17 cellular contexts compared by ENCODE assay signal in genomic region chr7:47355684-47356083, GRCh38.
"Had no signal": no experiment of that assay in that cellular context is flagged by ENCODE, and none has a peak within 500 bp of the region (broad histone marks: within the 10 kb centered on the region; RNA-seq: fewer than 3 reads in every experiment).

No MANE protein-coding gene starts in this region.

- H3K4me3 ChIP-seq: prostate gland, sigmoid colon, testis, vagina had no signal

- H3K9me3 Mint-ChIP-seq: activated T-cell treated with anti-CD3 and anti-CD28 coated beads, Interleukin-2, amount 50 U/mL, for 4 hours; brain; immature natural killer cell; stimulated activated naive CD8-positive, alpha-beta T cell treated with anti-CD3 and anti-CD28 coated beads, Interleukin-15, Interleukin-2, amounts not matched to agents 100 ng/mL and 50 ng/mL, for 24 hours had no signal

- H3K27ac Mint-ChIP-seq: activated naive CD8-positive, alpha-beta T cell; immature natural killer cell; stimulated activated naive CD8-positive, alpha-beta T cell treated with anti-CD3 and anti-CD28 coated beads, Interleukin-15, Interleukin-2, amounts not matched to agents 100 ng/mL and 50 ng/mL, for 24 hours had no signal

- H3K36me3 Mint-ChIP-seq: activated naive CD8-positive, alpha-beta T cell; brain; immature natural killer cell had no signal

- H3K4me1 ChIP-seq: prostate gland, sigmoid colon, vagina had no signal

- DNase-seq: activated CD4-positive, alpha-beta T cell treated with anti-CD3 and anti-CD28 coated beads, Interleukin-2, amount 50 U/mL, for 48 hours; activated CD4-positive, CD25-positive, alpha-beta regulatory T cell treated with anti-CD3 and anti-CD28 coated beads, Interleukin-2, amount 50 U/mL, for 72 hours; activated gamma-delta T cell; activated T-cell treated with anti-CD3 and anti-CD28 coated beads, Interleukin-2, amount 50 U/mL, for 4 hours; amygdala; dermis blood vessel endothelial cell; immature natural killer cell; mesendoderm; sigmoid colon; stimulated activated CD4-positive, alpha-beta T cell treated with anti-CD3 and anti-CD28 coated beads, Interleukin-4, amount 100 ng/mL, for 1 hour; stimulated activated CD8-positive, alpha-beta memory T cell treated with anti-CD3 and anti-CD28 coated beads, Interleukin-4, amount 100 ng/mL, for 48 hours had no signal

- H3K4me1 Mint-ChIP-seq: immature natural killer cell had no signal

- H3K4me3 Mint-ChIP-seq: activated naive CD8-positive, alpha-beta T cell; activated T-cell treated with anti-CD3 and anti-CD28 coated beads, Interleukin-2, amount 50 U/mL, for 4 hours; brain; immature natural killer cell; stimulated activated naive CD8-positive, alpha-beta T cell treated with anti-CD3 and anti-CD28 coated beads, Interleukin-15, Interleukin-2, amounts not matched to agents 100 ng/mL and 50 ng/mL, for 24 hours had no signal

- H3K36me3 ChIP-seq: prostate gland, sigmoid colon, vagina had no signal

- H3K27ac ChIP-seq: prostate gland, sigmoid colon, testis, vagina had no signal

- H3K27me3 ChIP-seq: sigmoid colon, testis, vagina had no signal

- H3K9me3 ChIP-seq: prostate gland, sigmoid colon, testis, vagina had no signal

- H3K27me3 Mint-ChIP-seq: activated naive CD8-positive, alpha-beta T cell; brain; stimulated activated naive CD8-positive, alpha-beta T cell treated with anti-CD3 and anti-CD28 coated beads, Interleukin-15, Interleukin-2, amounts not matched to agents 100 ng/mL and 50 ng/mL, for 24 hours had no signal

- ATAC-seq: activated T-cell treated with anti-CD3 and anti-CD28 coated beads, Interleukin-2, amount 50 U/mL, for 4 hours had no signal
